ENCODE assay signal across 31 cellular contexts in the genomic region with DNA sequence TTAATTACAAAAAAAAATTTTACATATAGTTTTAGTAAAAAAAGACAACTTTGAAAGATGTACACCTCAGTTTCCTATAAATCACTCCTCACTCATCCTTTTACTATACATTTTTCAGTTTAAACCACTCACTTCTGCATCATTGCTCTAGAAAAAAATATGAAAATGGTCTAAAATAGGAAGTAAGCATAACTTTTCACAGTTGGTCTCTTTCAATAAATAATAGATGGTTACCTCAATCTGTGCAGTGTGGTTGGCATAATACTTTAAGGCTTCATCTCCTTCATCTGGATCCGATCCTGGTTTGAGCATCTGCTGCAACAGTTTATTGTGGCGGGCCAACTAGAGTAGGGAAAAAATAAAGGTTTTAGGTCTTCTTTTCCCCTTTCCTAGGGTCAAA.
"Had no signal": no experiment of that assay in that cellular context is flagged by ENCODE, and none has a peak within 500 bp of the region (broad histone marks: within the 10 kb centered on the region; RNA-seq: fewer than 3 reads in every experiment).

No MANE protein-coding gene starts in this region.

- H3K27ac ChIP-seq: left lung, lower lobe of right lung, pancreas, prostate gland, skin epidermis, tibial nerve, uterus had no signal

- H3K27me3 Mint-ChIP-seq: naive thymus-derived CD8-positive, alpha-beta T cell; stimulated activated naive CD8-positive, alpha-beta T cell treated with anti-CD3 and anti-CD28 coated beads, Interleukin-15, amount 100 ng/mL, for 72 hours; type B pancreatic cell had no signal

- H3K27ac Mint-ChIP-seq: immature natural killer cell; mesothelial cell of epicardium; naive thymus-derived CD8-positive, alpha-beta T cell; nephron; stimulated activated naive CD8-positive, alpha-beta T cell treated with anti-CD3 and anti-CD28 coated beads, Interleukin-15, amount 100 ng/mL, for 72 hours; type B pancreatic cell had no signal

- H3K4me1 ChIP-seq: left lung, lower lobe of right lung, pancreas, prostate gland, tibial nerve, uterus had no signal

- H3K36me3 ChIP-seq: pancreas, prostate gland, uterus had no signal

- H3K9me3 Mint-ChIP-seq: immature natural killer cell; mesothelial cell of epicardium; naive thymus-derived CD8-positive, alpha-beta T cell; nephron; neural crest cell; stimulated activated naive CD8-positive, alpha-beta T cell treated with anti-CD3 and anti-CD28 coated beads, Interleukin-15, amount 100 ng/mL, for 72 hours; type B pancreatic cell had no signal

- DNase-seq: hypothalamus; immature natural killer cell; kidney; left colon; left lung; lower lobe of right lung; mammary epithelial cell; mesendoderm; mucosa of descending colon; naive thymus-derived CD8-positive, alpha-beta T cell; nucleus accumbens; pancreas; posterior cingulate gyrus; retina; right cardiac atrium; stimulated activated CD4-positive, alpha-beta T cell treated with anti-CD3 and anti-CD28 coated beads, Interleukin-12 subunit alpha, Interleukin-12 subunit beta, amount 100 ng/mL, for 4 hours; stimulated activated CD4-positive, alpha-beta T cell treated with anti-CD3 and anti-CD28 coated beads, Interleukin-15, amount 100 ng/mL, for 24 hours; stimulated activated CD4-positive, alpha-beta T cell treated with anti-CD3 and anti-CD28 coated beads, Interleukin-2, amount 100 ng/mL, for 24 hours; stimulated activated CD4-positive, alpha-beta T cell treated with anti-CD3 and anti-CD28 coated beads, Interleukin-4, amount 100 ng/mL, for 1 hour; stimulated activated naive CD4-positive, alpha-beta T cell treated with Interleukin-2 at 50 U/mL for 16 hours; stimulated activated naive CD8-positive, alpha-beta T cell treated with anti-CD3 and anti-CD28 coated beads, Interleukin-15, amount 100 ng/mL, for 72 hours; substantia nigra; uterus had no signal

- H3K4me3 Mint-ChIP-seq: immature natural killer cell; mesothelial cell of epicardium; naive thymus-derived CD8-positive, alpha-beta T cell; nephron; neural crest cell; stimulated activated naive CD8-positive, alpha-beta T cell treated with anti-CD3 and anti-CD28 coated beads, Interleukin-15, amount 100 ng/mL, for 72 hours; type B pancreatic cell had no signal

- ATAC-seq: left colon; left lung; lower lobe of right lung; mucosa of descending colon; naive thymus-derived CD8-positive, alpha-beta T cell; pancreas; right cardiac atrium; sciatic nerve; stimulated activated naive CD8-positive, alpha-beta T cell treated with anti-CD3 and anti-CD28 coated beads, Interleukin-15, amount 100 ng/mL, for 72 hours had no signal

- H3K27me3 ChIP-seq: left lung, pancreas, tibial nerve, uterus had no signal

- H3K4me3 ChIP-seq: left lung, lower lobe of right lung, mucosa of descending colon, pancreas, prostate gland, skin epidermis, tibial nerve, uterus had no signal

- H3K4me1 Mint-ChIP-seq: immature natural killer cell; mesothelial cell of epicardium; nephron; neural crest cell; stimulated activated naive CD8-positive, alpha-beta T cell treated with anti-CD3 and anti-CD28 coated beads, Interleukin-15, amount 100 ng/mL, for 72 hours had no signal

- H3K9me3 ChIP-seq: left lung, lower lobe of right lung, mucosa of descending colon, pancreas, prostate gland, tibial nerve, uterus had no signal
